In genomic region chr6:166691199-166691598, GRCh38 we compare ENCODE assay signal across 12 cellular contexts.
A peak's percentile ranks its signal among the peaks of the same experiment; 100 is the strongest.
DNase-seq lines count a peak whose midpoint lies in the region; ATAC-seq and TF ChIP-seq lines count a peak whose summit lies in the region.
"Had no signal": no experiment of that assay in that cellular context is flagged by ENCODE, and none has a peak within 500 bp of the region (broad histone marks: within the 10 kb centered on the region; RNA-seq: fewer than 3 reads in every experiment).

No MANE protein-coding gene starts in this region.

- no peak overlapping the region for H3K4me3 Mint-ChIP-seq in activated CD8-positive, alpha-beta T cell treated with anti-CD3 and anti-CD28 coated beads, Interleukin-2, amount 10 ng/mL, durations not matched to agents 7 days and 5 days
- H3K4me3 Mint-ChIP-seq: CD8-positive, alpha-beta memory T cell had no signal

- no peaks in the 10 kb centered on the region for H3K27me3 ChIP-seq in SK-N-SH (ENCODE audit: insufficient read depth)

- H3K9me2 ChIP-seq in SK-N-SH = no peaks in the 10 kb centered on the region

- no peak overlapping the region for H3K9ac ChIP-seq in SK-N-SH

- peak overlapping the region; percentile 69; the same call in 1 of the 2 replicates for H2AFZ ChIP-seq in SK-N-SH (ENCODE audit: low read depth)

- peak; percentile 87 for ATAC-seq in omental fat pad (ENCODE audit: low FRiP score)
- ATAC-seq in activated CD8-positive, alpha-beta T cell treated with anti-CD3 and anti-CD28 coated beads, Interleukin-2, amount 10 ng/mL, durations not matched to agents 7 days and 5 days = no peak

- no peak for TF ChIP-seq EP300 in SK-N-SH (IDR thresholded peaks at IDR 0.05; ENCODE audit: borderline replicate concordance in 1 of 2, low read depth in 1 of 2, low read length in 1 of 2)

- H3K4me2 ChIP-seq in SK-N-SH = peak overlapping the region; percentile 59

- CTCF ChIA-PET in SK-N-SH (lab: Yijun Ruan, JAX) = no interaction called here
- CTCF ChIA-PET in activated CD8-positive, alpha-beta T cell treated with anti-CD3 and anti-CD28 coated beads, Interleukin-2, amount 10 ng/mL, durations not matched to agents 7 days and 5 days (lab: Charles Lee) = no interaction called here

- H3K27me3 Mint-ChIP-seq in activated CD8-positive, alpha-beta T cell treated with anti-CD3 and anti-CD28 coated beads, Interleukin-2, amount 10 ng/mL, durations not matched to agents 7 days and 5 days (ENCODE audit: low read depth) = no peaks in the 10 kb centered on the region

- no peak for TF ChIP-seq CTCF in SK-N-SH (IDR thresholded peaks at IDR 0.05)
- TF ChIP-seq CTCF in fibroblast of the aortic adventitia (IDR thresholded peaks at IDR 0.05; ENCODE audit: insufficient read depth, low read length) = no peak
- TF ChIP-seq CTCF in omental fat pad (IDR thresholded peaks at IDR 0.05) = no peak

- H3K27ac ChIP-seq in SK-N-SH (ENCODE audit: low read depth in 2 of 2, low read length in 1 of 2) = peak overlapping the region; percentile 21 to 61; a peak in 2 of 4 replicates

- no peaks in the 10 kb centered on the region for H3K4me1 Mint-ChIP-seq in activated CD8-positive, alpha-beta T cell treated with anti-CD3 and anti-CD28 coated beads, Interleukin-2, amount 10 ng/mL, durations not matched to agents 7 days and 5 days (ENCODE audit: low read depth)
- H3K4me1 Mint-ChIP-seq: CD8-positive, alpha-beta memory T cell had no signal

- 31% methylated on average over 10 of the region's 10 CpGs for WGBS in SK-N-SH (ENCODE audit: low lambda C conversion rate)

- no peaks in the 10 kb centered on the region for H4K20me1 ChIP-seq in SK-N-SH (ENCODE audit: insufficient read depth)

- no peaks in the 10 kb centered on the region for H3K36me3 ChIP-seq in SK-N-SH (replicated peaks in 1 of 2; ENCODE audit: control insufficient read depth in 1 of 2, insufficient read depth in 2 of 2, low read length in 1 of 2)

- H3K9me3 Mint-ChIP-seq in activated CD8-positive, alpha-beta T cell treated with anti-CD3 and anti-CD28 coated beads, Interleukin-2, amount 10 ng/mL, durations not matched to agents 7 days and 5 days (ENCODE audit: insufficient read depth) = no peaks in the 10 kb centered on the region
- H3K9me3 Mint-ChIP-seq: CD8-positive, alpha-beta memory T cell had no signal

- H3K36me3 Mint-ChIP-seq in activated CD8-positive, alpha-beta T cell treated with anti-CD3 and anti-CD28 coated beads, Interleukin-2, amount 10 ng/mL, durations not matched to agents 7 days and 5 days (ENCODE audit: low read depth) = no peaks in the 10 kb centered on the region
- H3K36me3 Mint-ChIP-seq: CD8-positive, alpha-beta memory T cell had no signal

- H3K4me1 ChIP-seq in SK-N-SH (ENCODE audit: control insufficient read depth in 1 of 2, insufficient read depth in 2 of 2, low read depth in 1 of 2, low read length in 1 of 2) = peaks cover 6 to 7% of the 10 kb centered on the region in 2 experiments; a peak in 3 of 4 replicates

- no peaks in the 10 kb centered on the region for H3K9me3 ChIP-seq in SK-N-SH

- H3K79me2 ChIP-seq in SK-N-SH (ENCODE audit: insufficient read depth) = no peaks in the 10 kb centered on the region

- peaks cover 5% of the 10 kb centered on the region for H3F3A ChIP-seq in SK-N-SH (replicated peaks; ENCODE audit: insufficient read depth)

- H3K4me3 ChIP-seq in SK-N-SH (ENCODE audit: low read depth in 2 of 2, low read length in 1 of 2) = no peak overlapping the region
- H3K4me3 ChIP-seq in fibroblast of the aortic adventitia (ENCODE audit: low read depth, low read length) = no peak overlapping the region

- TF ChIP-seq RAD21 in SK-N-SH (IDR thresholded peaks at IDR 0.05; ENCODE audit: low read length) = no peak

- POLR2A ChIA-PET in SK-N-SH (lab: Yijun Ruan, JAX) = no interaction called here
- POLR2A ChIA-PET in activated CD8-positive, alpha-beta T cell treated with anti-CD3 and anti-CD28 coated beads, Interleukin-2, amount 10 ng/mL, durations not matched to agents 7 days and 5 days (lab: Charles Lee) = no interaction called here

- DNase-seq in EH (ENCODE audit: low read depth) = peak; percentile 74
- no peak for DNase-seq in SK-N-SH
- DNase-seq in fibroblast of the aortic adventitia (ENCODE audit: low read depth) = peak; percentile 49
- DNase-seq in omental fat pad (ENCODE audit: low spot score) = no peak
- DNase-seq in activated naive CD4-positive, alpha-beta T cell treated with anti-CD3 and anti-CD28 coated beads, Interleukin-2, amount 50 U/mL, for 16 hours = no peak
- DNase-seq in activated CD8-positive, alpha-beta T cell treated with anti-CD3 and anti-CD28 coated beads, Interleukin-2, amount 10 ng/mL, durations not matched to agents 7 days and 5 days = no peak
- DNase-seq in HuH-7 (ENCODE audit: low spot score) = no peak
- DNase-seq in midbrain (lab: John Stamatoyannopoulos, UW) = no peak
- DNase-seq: CD8-positive, alpha-beta memory T cell; MV-4-11; NCI-H82; stimulated activated CD4-positive, alpha-beta T cell treated with anti-CD3 and anti-CD28 coated beads, Interleukin-2, amount 100 ng/mL, for 48 hours had no signal

- no peak overlapping the region for H3K27ac Mint-ChIP-seq in activated CD8-positive, alpha-beta T cell treated with anti-CD3 and anti-CD28 coated beads, Interleukin-2, amount 10 ng/mL, durations not matched to agents 7 days and 5 days
- H3K27ac Mint-ChIP-seq: CD8-positive, alpha-beta memory T cell had no signal

TF ChIP-seq in SK-N-SH, 30 proteins besides CTCF, POLR2A, EP300 and RAD21 (continues in another document):
- TF ChIP-seq RXRA (IDR thresholded peaks at IDR 0.05; ENCODE audit: borderline replicate concordance, low read depth) = no peak
- TF ChIP-seq MEF2A (IDR thresholded peaks at IDR 0.05; ENCODE audit: borderline replicate concordance, low read depth) = peak; percentile 79; the same call in 1 of the 2 replicates
- no peak for TF ChIP-seq MXI1 (IDR thresholded peaks at IDR 0.05; ENCODE audit: low read depth, low read length)
- TF ChIP-seq REST (IDR thresholded peaks at IDR 0.05; ENCODE audit: low read depth, low read length) = no peak
- TF ChIP-seq FOXJ3 (CRISPR knock-in tag; IDR thresholded peaks at IDR 0.05) = no peak
- TF ChIP-seq USF1 (IDR thresholded peaks at IDR 0.05; ENCODE audit: borderline replicate concordance, low read depth) = no peak
- TF ChIP-seq MAX (IDR thresholded peaks at IDR 0.05; ENCODE audit: low read depth) = 0 out of 2 replicates have a peak, but pooled peaks have one; percentile 28
- no peak for TF ChIP-seq ELF1 (IDR thresholded peaks at IDR 0.05)
- no peak for TF ChIP-seq SMC3 (IDR thresholded peaks at IDR 0.05; ENCODE audit: low read depth, low read length)
- no peak for TF ChIP-seq TAF1 (IDR thresholded peaks at IDR 0.05; ENCODE audit: borderline replicate concordance, low read depth, low read length)
- TF ChIP-seq FOXM1 (IDR thresholded peaks at IDR 0.05; ENCODE audit: low read depth) = no peak
- TF ChIP-seq NFIC (IDR thresholded peaks at IDR 0.05; ENCODE audit: borderline replicate concordance) = peak; percentile 55; the same call in 1 of the 2 replicates
- TF ChIP-seq CHD2 (IDR thresholded peaks at IDR 0.05; ENCODE audit: low read length, partially characterized antibody) = no peak
- 0 out of 2 replicates have a peak, but pooled peaks have one; percentile 10 for TF ChIP-seq PBX3 (IDR thresholded peaks at IDR 0.05)
- TF ChIP-seq JUND (IDR thresholded peaks at IDR 0.05) = peak; percentile 50; the same call in 1 of the 2 replicates
- TF ChIP-seq RCOR1 (IDR thresholded peaks at IDR 0.05; ENCODE audit: low read length) = no peak

Comparison
In these comparisons a context has a peak if more than half of its experiments do, and no peak if none do; other contexts are left out.
1. DNase-seq: peak in EH (single experiment) and fibroblast of the aortic adventitia (single experiment); none in SK-N-SH (single experiment), omental fat pad (single experiment), activated naive CD4-positive, alpha-beta T cell treated with anti-CD3 and anti-CD28 coated beads, Interleukin-2, amount 50 U/mL, for 16 hours (single experiment), activated CD8-positive, alpha-beta T cell treated with anti-CD3 and anti-CD28 coated beads, Interleukin-2, amount 10 ng/mL, durations not matched to agents 7 days and 5 days (single experiment), HuH-7 (single experiment) and midbrain (single experiment).